Comparison of ENCODE assay signal across 11 cellular contexts in the genomic region with DNA sequence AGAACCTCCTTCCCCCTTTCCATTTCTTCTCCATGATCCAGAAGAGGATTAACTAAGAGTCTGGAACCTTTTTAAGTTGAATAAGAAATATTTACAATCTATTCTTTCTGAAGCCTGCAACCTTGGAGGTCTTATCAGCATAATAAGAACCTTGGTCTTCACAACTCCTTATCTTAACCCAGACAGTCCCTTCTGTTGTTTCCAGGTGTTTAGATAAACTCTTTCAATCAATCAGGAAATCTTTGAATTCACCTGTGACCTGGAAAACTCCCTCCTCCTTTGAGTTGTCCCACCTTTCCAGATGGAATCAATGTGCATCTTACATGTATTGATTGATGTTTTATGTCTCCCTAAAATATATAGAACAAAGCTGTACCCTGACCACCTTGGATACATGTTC.
"Had no signal": no experiment of that assay in that cellular context is flagged by ENCODE, and none has a peak within 500 bp of the region (broad histone marks: within the 10 kb centered on the region; RNA-seq: fewer than 3 reads in every experiment).

No MANE protein-coding gene starts in this region.

- H3K9me3 ChIP-seq: HAP-1 had no signal

- H3K4me2 ChIP-seq: GM23338 had no signal

- H3K9me3 Mint-ChIP-seq: GM23338, H9, HFFc6 had no signal

- H3K9ac ChIP-seq: GM23248 had no signal

- H3K27ac Mint-ChIP-seq: GM23338, H9, HFFc6 had no signal

- H2AFZ ChIP-seq: GM23248, GM23338 had no signal

- H3K4me3 ChIP-seq: GM23248, GM23338, HAP-1 had no signal

- H3K36me3 ChIP-seq: HAP-1 had no signal

- ATAC-seq: GM23338, HCT116 had no signal

- FAIRE-seq: H1, H54 had no signal

- H3K4me3 Mint-ChIP-seq: GM23338, H9, HFFc6 had no signal

- H3K27ac ChIP-seq: GM23248 had no signal

- DNase-seq: GM23248, GOT3, H7, H9, HCEC 1CT, HFFc6 had no signal
